1 cellular context compared by ENCODE assay signal in the genomic region with DNA sequence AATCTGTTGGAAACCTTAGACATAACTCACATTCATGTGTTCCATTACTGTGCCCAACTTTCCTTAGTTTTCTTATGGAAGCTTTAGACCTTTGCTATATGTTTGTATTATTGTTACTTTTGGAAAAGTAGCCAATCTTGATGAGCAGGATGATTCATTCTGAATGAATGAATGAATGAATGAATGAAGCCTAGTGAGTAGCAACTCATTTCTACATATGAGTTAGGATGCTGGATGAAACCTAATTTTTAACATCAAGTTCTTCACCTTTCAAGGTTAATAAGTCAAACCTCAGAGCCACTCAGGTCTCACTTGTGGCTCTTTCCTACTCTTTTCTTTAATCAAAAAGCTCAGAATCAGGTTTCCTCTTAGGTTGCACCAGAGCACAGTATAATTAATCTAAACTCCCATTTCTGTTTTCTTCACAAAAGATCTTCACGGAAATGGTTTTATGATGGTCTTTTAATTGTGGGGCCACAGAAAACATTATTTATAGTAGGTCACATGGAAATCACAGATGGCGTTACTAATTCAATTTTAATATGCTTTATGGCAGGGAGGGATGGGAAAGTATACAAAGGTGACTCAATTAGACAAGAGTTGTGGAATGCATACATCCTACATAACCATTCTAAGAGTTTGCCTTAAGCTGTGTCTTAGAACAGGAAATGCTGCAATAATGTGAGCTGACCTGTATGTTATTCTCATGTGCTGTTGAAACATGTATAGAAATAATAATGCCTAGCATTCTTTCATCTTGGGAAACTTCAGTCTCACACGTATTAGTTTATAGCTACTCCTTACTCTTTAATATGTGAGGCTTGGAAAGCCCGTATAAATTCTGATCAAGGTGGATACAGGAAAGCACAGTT.
TF ChIP-seq lines count a peak whose summit lies in the region.

No MANE protein-coding gene starts in this region.

TF ChIP-seq in GM12878, 131 proteins besides CTCF, POLR2A, EP300 and RAD21:
- TF ChIP-seq NR2F1 (conservative IDR thresholded peaks at IDR 0.05): no peak
- peak; percentile 90 for TF ChIP-seq ZNF24 (IDR thresholded peaks at IDR 0.05)
